ENCODE assay signal across 14 cellular contexts in genomic region chr10:1374901-1375804, GRCh38.
DNase-seq lines count a peak whose midpoint lies in the region; ATAC-seq and TF ChIP-seq lines count a peak whose summit lies in the region.
"Had no signal": no experiment of that assay in that cellular context is flagged by ENCODE, and none has a peak within 500 bp of the region (broad histone marks: within the 10 kb centered on the region; RNA-seq: fewer than 3 reads in every experiment).

No MANE protein-coding gene starts in this region.

- H3K9me3 Mint-ChIP-seq in type B pancreatic cell: no peaks in the 10 kb centered on the region
- no peaks in the 10 kb centered on the region for H3K9me3 Mint-ChIP-seq in CD4-positive, alpha-beta memory T cell

- CTCF ChIA-PET in CD4-positive, alpha-beta memory T cell (lab: Charles Lee; ENCODE audit: partially characterized antibody): no interaction called here

- no peaks in the 10 kb centered on the region for H3K4me1 ChIP-seq in CD4-positive, alpha-beta memory T cell (ENCODE audit: insufficient read depth, low read length)
- H3K4me1 ChIP-seq in mucosa of descending colon (ENCODE audit: low read depth): no peaks in the 10 kb centered on the region
- H3K4me1 ChIP-seq: SJCRH30 had no signal

- H3K4me3 ChIP-seq in H7 (ENCODE audit: insufficient read depth, low read depth, low read length) (no peak overlapping the region), mucosa of descending colon (no peak overlapping the region)
- no peak overlapping the region for H3K4me3 ChIP-seq in CD4-positive, alpha-beta memory T cell (ENCODE audit: low read length in 2 of 2)
- H3K4me3 ChIP-seq: SJCRH30 had no signal

- no peaks in the 10 kb centered on the region for H3K9me3 ChIP-seq in CD4-positive, alpha-beta memory T cell (ENCODE audit: control insufficient read depth in 1 of 2, low read length in 2 of 2)
- no peaks in the 10 kb centered on the region for H3K9me3 ChIP-seq in mucosa of descending colon
- H3K9me3 ChIP-seq: SJCRH30 had no signal

- H3K27me3 ChIP-seq in H7 (ENCODE audit: control insufficient read depth, insufficient read depth, low read length): no peaks in the 10 kb centered on the region
- peaks cover 5% of the 10 kb centered on the region for H3K27me3 ChIP-seq in CD4-positive, alpha-beta memory T cell (ENCODE audit: insufficient read depth, low read length)
- H3K27me3 ChIP-seq: SJCRH30 had no signal

- no peak overlapping the region for H3K4me3 Mint-ChIP-seq in type B pancreatic cell
- H3K4me3 Mint-ChIP-seq in CD4-positive, alpha-beta memory T cell: no peak overlapping the region

- H3K27ac Mint-ChIP-seq in type B pancreatic cell: no peak overlapping the region
- no peak overlapping the region for H3K27ac Mint-ChIP-seq in CD4-positive, alpha-beta memory T cell

- no peak for ATAC-seq in left lobe of liver
- ATAC-seq in mucosa of descending colon: no peak

- H3K4me1 Mint-ChIP-seq in type B pancreatic cell (ENCODE audit: unreplicated experiment): peaks cover 19% of the 10 kb centered on the region
- H3K4me1 Mint-ChIP-seq in CD4-positive, alpha-beta memory T cell: peaks cover 0 to 2% (median 0%) of the 10 kb centered on the region in 4 donors

- H3K36me3 ChIP-seq in H7 (replicated peaks; ENCODE audit: control insufficient read depth, insufficient read depth, low read length) (no peaks in the 10 kb centered on the region), mucosa of descending colon (ENCODE audit: low read depth) (no peaks in the 10 kb centered on the region)
- no peaks in the 10 kb centered on the region for H3K36me3 ChIP-seq in CD4-positive, alpha-beta memory T cell (ENCODE audit: insufficient read depth, low read length)
- H3K36me3 ChIP-seq: SJCRH30 had no signal

- DNase-seq in D341Med (ENCODE audit: low spot score) (peak; percentile 13), H7 (peak; percentile 26), left lobe of liver (ENCODE audit: low spot score) (peak; percentile 26), type B pancreatic cell (ENCODE audit: extremely low spot score, unreplicated experiment) (peak; percentile 56), mucosa of descending colon (no peak), NCI-H82 treated with DMSO at 0.1 percent for 48 hours (lab: John Stamatoyannopoulos, UW; ENCODE audit: unreplicated experiment) (no peak)
- DNase-seq in CD4-positive, alpha-beta memory T cell: no peak
- DNase-seq: C1 segment of cervical spinal cord, KBM-7, NCI-H1436 treated with DMSO at 0.1 percent for 48 hours, NCI-H2081, NCI-H524, RPMI8226, SJCRH30 had no signal

- intact Hi-C loops in CD4-positive, alpha-beta memory T cell (cut with micrococcal nuclease): no loop called here
- intact Hi-C loops in mucosa of descending colon (cut with DNase I, micrococcal nuclease): no loop called here

- TF ChIP-seq CTCF in type B pancreatic cell (conservative IDR thresholded peaks at IDR 0.05) (no peak), mucosa of descending colon (IDR thresholded peaks at IDR 0.05) (no peak)

- POLR2A ChIA-PET in CD4-positive, alpha-beta memory T cell (lab: Charles Lee; ENCODE audit: partially characterized antibody): no interaction called here

- peaks cover 21% of the 10 kb centered on the region for H3K27me3 Mint-ChIP-seq in type B pancreatic cell
- H3K27me3 Mint-ChIP-seq in CD4-positive, alpha-beta memory T cell: peaks cover 27 to 34% of the 10 kb centered on the region in 2 donors

- H3K36me3 Mint-ChIP-seq in type B pancreatic cell: no peaks in the 10 kb centered on the region
- no peaks in the 10 kb centered on the region for H3K36me3 Mint-ChIP-seq in CD4-positive, alpha-beta memory T cell

- no peak overlapping the region for H3K27ac ChIP-seq in CD4-positive, alpha-beta memory T cell (ENCODE audit: low read depth, low read length)
- H3K27ac ChIP-seq: SJCRH30 had no signal

Comparison
In these comparisons a context has a peak if more than half of its experiments do, and no peak if none do; other contexts are left out.
1. DNase-seq: peak in D341Med (single experiment), H7 (single experiment), left lobe of liver (single experiment) and type B pancreatic cell (single experiment); none in CD4-positive, alpha-beta memory T cell (0 of 5), mucosa of descending colon (0 of 3) and NCI-H82 treated with DMSO at 0.1 percent for 48 hours (single experiment).